14 cellular contexts compared by ENCODE assay signal in genomic region chr18:22668496-22668895, GRCh38.
DNase-seq lines count a peak whose midpoint lies in the region; TF ChIP-seq lines count a peak whose summit lies in the region.
"Had no signal": no experiment of that assay in that cellular context is flagged by ENCODE, and none has a peak within 500 bp of the region (broad histone marks: within the 10 kb centered on the region; RNA-seq: fewer than 3 reads in every experiment).

No MANE protein-coding gene starts in this region.

- H3K27me3 ChIP-seq in rectal smooth muscle tissue (ENCODE audit: control insufficient read depth, insufficient read depth, low read length) (no peaks in the 10 kb centered on the region), testis (no peaks in the 10 kb centered on the region), prostate gland (replicated peaks; ENCODE audit: insufficient read depth) (no peaks in the 10 kb centered on the region)

- intact Hi-C loops in testis (cut with DNase I; ENCODE audit: low total_unique reads) (no loop called here), prostate gland (cut with DNase I) (no loop called here)

- H3K36me3 ChIP-seq in rectal smooth muscle tissue (ENCODE audit: control insufficient read depth, insufficient read depth, low read length) (no peaks in the 10 kb centered on the region), testis (ENCODE audit: low read depth, missing control alignments) (no peaks in the 10 kb centered on the region), prostate gland (no peaks in the 10 kb centered on the region)

- peaks cover 5% of the 10 kb centered on the region for H3K36me3 Mint-ChIP-seq in chondrocyte (ENCODE audit: low read depth)

- peaks cover 21% of the 10 kb centered on the region for H3K4me1 ChIP-seq in rectal smooth muscle tissue (ENCODE audit: control insufficient read depth, insufficient read depth, low read length)
- no peaks in the 10 kb centered on the region for H3K4me1 ChIP-seq in testis
- no peaks in the 10 kb centered on the region for H3K4me1 ChIP-seq in prostate gland (replicated peaks)

- H3K27ac Mint-ChIP-seq in chondrocyte (ENCODE audit: unreplicated experiment), result peak overlapping the region; percentile 87
- H3K27ac Mint-ChIP-seq: endodermal cell had no signal

- TF ChIP-seq CTCF in chondrocyte (IDR thresholded peaks at IDR 0.05) (no peak), coronary artery (IDR thresholded peaks at IDR 0.05) (no peak), testis (IDR thresholded peaks at IDR 0.05) (no peak), prostate gland (IDR thresholded peaks at IDR 0.05) (no peak)

- no peak overlapping the region for H3K4me3 Mint-ChIP-seq in chondrocyte (ENCODE audit: unreplicated experiment)
- H3K4me3 Mint-ChIP-seq: endodermal cell had no signal

- H3K4me1 Mint-ChIP-seq in chondrocyte (ENCODE audit: low read depth), result peaks cover 55% of the 10 kb centered on the region

- H3K9me3 ChIP-seq in testis (no peaks in the 10 kb centered on the region), prostate gland (no peaks in the 10 kb centered on the region)

- no peak overlapping the region for H3K4me3 ChIP-seq in rectal smooth muscle tissue (ENCODE audit: low read length)
- no peak overlapping the region for H3K4me3 ChIP-seq in coronary artery
- no peak overlapping the region for H3K4me3 ChIP-seq in testis
- no peak overlapping the region for H3K4me3 ChIP-seq in prostate gland

- TF ChIP-seq POLR2A in testis (IDR thresholded peaks at IDR 0.05), result no peak
- no peak for TF ChIP-seq POLR2A in prostate gland (IDR thresholded peaks at IDR 0.05)

- H3K9ac ChIP-seq in rectal smooth muscle tissue (ENCODE audit: low read length), result no peak overlapping the region

- DNase-seq in ELR (ENCODE audit: low read depth) (peak; percentile 18), M059J (ENCODE audit: low read depth) (peak; percentile 43), chondrocyte (ENCODE audit: low spot score) (no peak), coronary artery (ENCODE audit: low spot score) (no peak), testis (no peak), HPDE6-E6E7 (ENCODE audit: extremely low spot score) (no peak), prostate gland (ENCODE audit: low spot score) (no peak)
- DNase-seq: activated CD4-positive, alpha-beta T cell treated with anti-CD3 and anti-CD28 coated beads for 1 hour; endodermal cell; NCI-H1930; NCI-H446 treated with DMSO at 0.1 percent for 48 hours; SHP77; stimulated activated CD4-positive, alpha-beta T cell treated with anti-CD3 and anti-CD28 coated beads, Interleukin-2, amount 100 ng/mL, for 48 hours had no signal

- no peaks in the 10 kb centered on the region for H3K27me3 Mint-ChIP-seq in chondrocyte (ENCODE audit: low read depth)

- H3K27ac ChIP-seq in rectal smooth muscle tissue (ENCODE audit: low read depth, low read length), result peak overlapping the region; percentile 79
- peak overlapping the region in 1 of 2 donors; percentile 25 for H3K27ac ChIP-seq in coronary artery
- no peak overlapping the region for H3K27ac ChIP-seq in testis
- no peak overlapping the region for H3K27ac ChIP-seq in prostate gland

- peaks cover 15% of the 10 kb centered on the region for H3K9me3 Mint-ChIP-seq in chondrocyte (ENCODE audit: low read depth)

- 88 to 90% methylated on average over 2 of the region's 2 CpGs for WGBS in testis, 2 donors
- WGBS in prostate gland, result 92% methylated on average over 2 of the region's 2 CpGs

Comparison
In these comparisons a context has a peak if more than half of its experiments do, and no peak if none do; other contexts are left out.
1. DNase-seq: peak in ELR (single experiment) and M059J (single experiment); none in chondrocyte (single experiment), coronary artery (single experiment), testis (single experiment), HPDE6-E6E7 (single experiment) and prostate gland (single experiment).